8 cellular contexts compared by ENCODE assay signal in the genomic region with DNA sequence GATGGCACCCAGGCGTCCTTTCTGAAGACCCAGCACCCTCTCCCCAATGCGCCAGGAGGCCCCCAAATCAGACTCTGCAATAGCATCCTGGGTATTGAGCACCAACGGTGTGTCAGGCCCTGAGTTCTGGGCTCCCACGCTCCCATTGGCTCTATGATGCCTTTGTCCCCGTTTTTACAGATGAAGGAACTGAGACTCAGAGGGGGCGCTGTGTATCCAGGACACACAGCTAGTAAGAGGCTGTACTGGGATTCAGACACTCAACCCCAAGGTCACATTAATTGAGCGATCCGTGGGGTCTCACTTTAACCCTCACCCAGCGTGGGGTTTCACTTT. TPM values are rescaled to one million over a fixed set of nuclear protein-coding genes. Genes with fewer than 3 reads are reported as not detected.
DNase-seq lines count a peak whose midpoint lies in the region; ATAC-seq and TF ChIP-seq lines count a peak whose summit lies in the region.

No MANE protein-coding gene starts in this region.

- WGBS in heart right ventricle, 2 donors, result 14 to 20% methylated on average over 9 of the region's 9 CpGs
- 12 to 20% methylated on average over 9 of the region's 9 CpGs for WGBS in tibial nerve, 2 donors

- ATAC-seq in heart right ventricle (no peak), left ventricle myocardium superior (no peak), WTC11 (peak; percentile 6; the same call in 1 of the 2 replicates)

- TF ChIP-seq CTCF in heart right ventricle (IDR thresholded peaks at IDR 0.05) (no peak), WTC11 (IDR thresholded peaks at IDR 0.05) (no peak), glutamatergic neuron (IDR thresholded peaks at IDR 0.05; ENCODE audit: partially characterized antibody, unreplicated experiment) (no peak), tibial nerve (IDR thresholded peaks at IDR 0.05) (no peak)

- peaks cover 3 to 16% (median 14%) of the 10 kb centered on the region in 9 donors for H3K4me1 ChIP-seq in heart right ventricle
- peaks cover 0 to 17% (median 6%) of the 10 kb centered on the region in 4 donors for H3K4me1 ChIP-seq in tibial nerve

- H3K27ac Mint-ChIP-seq in WTC11, result no peak overlapping the region
- H3K27ac Mint-ChIP-seq in glutamatergic neuron (ENCODE audit: unreplicated experiment), result no peak overlapping the region

- H3K27ac ChIP-seq in heart right ventricle (peak overlapping the region in 1 of 10 donors; percentile 56), tibial nerve (no peak overlapping the region)

- H3K9me3 ChIP-seq in heart right ventricle (no peaks in the 10 kb centered on the region), tibial nerve (no peaks in the 10 kb centered on the region)

- TF ChIP-seq EP300 in tibial nerve (IDR thresholded peaks at IDR 0.05), result no peak

- H3K4me3 ChIP-seq in heart right ventricle, result peak overlapping the region; percentile 15 to 47 (median 31)
- peak overlapping the region in 3 of 4 donors; percentile 21 to 38 (median 30) for H3K4me3 ChIP-seq in tibial nerve

- CTCF ChIA-PET in WTC11 (lab: Charles Lee), result interaction anchor here (0.6 to 3.5 kb wide), 19 partner anchors 10 to 459 kb away, joined by 3 to 36 read pairs (median 5); partner anchors contain the start of gene AKAP8L

- POLR2A ChIA-PET in WTC11 (lab: Charles Lee), result interaction anchor here (0.5 to 1.2 kb wide), 2 partner anchors 14 to 171 kb away, joined by 3 to 4 read pairs; partner anchors contain the start of gene AKAP8

- no peak for TF ChIP-seq POLR2A in tibial nerve (IDR thresholded peaks at IDR 0.05)

- intact Hi-C loops in heart right ventricle (cut with DNase I) (loop anchor here in 9 of 10 donors (5.0 to 10.0 kb wide), 8 partner anchors 86 to 459 kb away; partner anchors contain the start of genes RASAL3 (in 2 of the 9), AKAP8 (in 1 of the 9), AKAP8L (in 1 of the 9) and BRD4 (in 1 of the 9)), left ventricle myocardium superior (cut with micrococcal nuclease) (loop anchor here (10.0 kb wide), 1 partner anchor 396 kb away; no protein-coding TSS in a partner anchor)

- H3K4me3 Mint-ChIP-seq in WTC11, result peak overlapping the region; percentile 65
- H3K4me3 Mint-ChIP-seq in glutamatergic neuron (ENCODE audit: unreplicated experiment), result peak overlapping the region; percentile 52

- H3K27me3 ChIP-seq in heart right ventricle (peaks cover 0 to 50% (median 47%) of the 10 kb centered on the region in 7 donors), tibial nerve (peaks cover 0 to 72% of the 10 kb centered on the region in 2 donors)

- H3K36me3 Mint-ChIP-seq in WTC11 (no peaks in the 10 kb centered on the region), glutamatergic neuron (ENCODE audit: unreplicated experiment) (no peaks in the 10 kb centered on the region)

- DNase-seq in heart right ventricle (no peak), left ventricle myocardium superior (no peak), WTC11 (ENCODE audit: low spot score) (peak; percentile 22), glutamatergic neuron (no peak), tibial nerve (ENCODE audit: low spot score in 2 of 2) (no peak), HCEC 1CT (no peak), NCI-H2227 treated with DMSO at 0.1 percent for 48 hours (lab: John Stamatoyannopoulos, UW) (no peak)
- no peak for DNase-seq in activated effector memory CD4-positive, alpha-beta T cell treated with anti-CD3 and anti-CD28 coated beads, Interleukin-2, amount 50 U/mL, for 16 hours

- H3K27me3 Mint-ChIP-seq in WTC11 (ENCODE audit: low read depth) (peaks cover 58% of the 10 kb centered on the region), glutamatergic neuron (ENCODE audit: unreplicated experiment) (peaks cover 7% of the 10 kb centered on the region)

- H3K9me3 Mint-ChIP-seq in WTC11, result 0 out of 2 replicates have a peak, but pooled peaks cover 4% of the 10 kb centered on the region
- peaks cover 8% of the 10 kb centered on the region for H3K9me3 Mint-ChIP-seq in glutamatergic neuron (ENCODE audit: unreplicated experiment)

- H3K36me3 ChIP-seq in heart right ventricle (no peaks in the 10 kb centered on the region), tibial nerve (no peaks in the 10 kb centered on the region)

- H3K4me1 Mint-ChIP-seq in WTC11 (peaks cover 3% of the 10 kb centered on the region), glutamatergic neuron (ENCODE audit: low read depth, unreplicated experiment) (peaks cover 3% of the 10 kb centered on the region)

TF ChIP-seq in WTC11, 78 proteins besides CTCF, POLR2A, EP300 and RAD21:
- TF ChIP-seq JAZF1 (CRISPR knock-in tag; IDR thresholded peaks at IDR 0.05), result no peak

RNA-seq across cellular contexts. Expression of gene CYP4F22, which starts 42.5 kb away (rescaled TPM):
- not detected for total RNA-seq in heart right ventricle
- not detected for polyA plus RNA-seq in heart right ventricle
- not detected for total RNA-seq in left ventricle myocardium superior
- 1.2 to 1.7 TPM (median 1.5 TPM) in 3 replicates for total RNA-seq in WTC11 (2021)
- total RNA-seq in glutamatergic neuron (ENCODE audit: unreplicated experiment), result not detected
- under 1 TPM in 1 of 4 donors, not detected in 3; 0.30 TPM for total RNA-seq in tibial nerve
